8 cellular contexts compared by ENCODE assay signal in the genomic region with DNA sequence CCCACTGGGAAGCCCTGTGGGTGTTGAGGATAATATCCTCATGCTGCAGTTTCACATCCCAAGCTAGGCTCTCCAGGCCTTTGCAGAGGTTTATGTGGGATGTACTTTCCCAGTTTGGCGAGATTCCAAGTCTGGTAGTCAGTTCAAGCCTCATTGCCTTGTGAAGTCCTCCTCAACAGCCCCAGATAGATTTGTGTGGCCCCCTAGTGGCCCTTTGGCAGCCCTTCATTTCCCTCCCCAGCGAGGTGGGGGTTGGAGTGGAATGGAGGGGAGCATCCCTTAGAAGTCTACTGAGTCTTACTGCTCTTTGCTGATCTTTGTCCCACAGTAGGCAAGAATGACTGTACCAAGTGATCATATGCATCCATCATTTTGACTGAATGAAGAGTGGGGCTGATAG.
A peak's percentile ranks its signal among the peaks of the same experiment; 100 is the strongest.
DNase-seq lines count a peak whose midpoint lies in the region; ATAC-seq and TF ChIP-seq lines count a peak whose summit lies in the region.

No MANE protein-coding gene starts in this region.

- H3K9me2 ChIP-seq in MM.1S (replicated peaks; ENCODE audit: insufficient read depth, low read length): no peaks in the 10 kb centered on the region

- DNase-seq in DMS 273 treated with DMSO at 0.1 percent for 48 hours (lab: John Stamatoyannopoulos, UW): peak; percentile 74
- no peak for DNase-seq in MM.1S
- peak; percentile 62 for DNase-seq in astrocyte of the cerebellum (ENCODE audit: low read depth)
- peak; percentile 83 for DNase-seq in islet precursor cell
- no peak for DNase-seq in HPDE6-E6E7 (ENCODE audit: extremely low spot score)
- DNase-seq in stimulated activated CD4-positive, alpha-beta T cell treated with anti-CD3 and anti-CD28 coated beads, Interleukin-4, amount 100 ng/mL, for 24 hours: no peak

- H3K9me3 ChIP-seq in MM.1S (replicated peaks; ENCODE audit: insufficient read depth, low read length): no peaks in the 10 kb centered on the region

- no peak for ATAC-seq in GM18867 (IDR thresholded peaks at IDR 0.05; ENCODE audit: unreplicated experiment)
- ATAC-seq in HG02798 (IDR thresholded peaks at IDR 0.05; ENCODE audit: poor library complexity, unreplicated experiment): no peak

- in situ Hi-C loops in astrocyte of the cerebellum (cut with HindIII; ENCODE audit: low sequenced_read_pairs): no loop called here

- H3K4me2 ChIP-seq in MM.1S (ENCODE audit: low read depth, low read length): no peak overlapping the region

- TF ChIP-seq CTCF in MM.1S (IDR thresholded peaks at IDR 0.05; ENCODE audit: low read length) (peak; percentile 25), astrocyte of the cerebellum (IDR thresholded peaks at IDR 0.05; ENCODE audit: low read depth, low read length, missing control alignments) (peak; percentile 71)

- no peaks in the 10 kb centered on the region for H3K4me1 ChIP-seq in MM.1S (ENCODE audit: low read length)

- H3K27me3 ChIP-seq in MM.1S (replicated peaks; ENCODE audit: insufficient read depth, low read length): no peaks in the 10 kb centered on the region

- H3K9ac ChIP-seq in MM.1S (ENCODE audit: low read length): no peak overlapping the region

- no peaks in the 10 kb centered on the region for H3K36me3 ChIP-seq in MM.1S (replicated peaks; ENCODE audit: insufficient read depth, low read length)

- H4K20me1 ChIP-seq in MM.1S (ENCODE audit: insufficient read depth, low read length): no peaks in the 10 kb centered on the region

- H3K4me3 ChIP-seq in MM.1S (ENCODE audit: low read length): no peak overlapping the region
- H3K4me3 ChIP-seq in astrocyte of the cerebellum (ENCODE audit: low read depth, low read length): no peak overlapping the region

- no peak overlapping the region for H3K27ac ChIP-seq in MM.1S (ENCODE audit: low read length)

- H2AFZ ChIP-seq in MM.1S (ENCODE audit: low read length): no peak overlapping the region

- H3K79me2 ChIP-seq in MM.1S (ENCODE audit: low read length): no peaks in the 10 kb centered on the region

- H3F3A ChIP-seq in MM.1S (ENCODE audit: insufficient read depth, low read length): no peaks in the 10 kb centered on the region

Comparison
In these comparisons a context has a peak if more than half of its experiments do, and no peak if none do; other contexts are left out.
1. DNase-seq: peak in DMS 273 treated with DMSO at 0.1 percent for 48 hours (single experiment), astrocyte of the cerebellum (single experiment) and islet precursor cell (single experiment); none in MM.1S (single experiment), HPDE6-E6E7 (single experiment) and stimulated activated CD4-positive, alpha-beta T cell treated with anti-CD3 and anti-CD28 coated beads, Interleukin-4, amount 100 ng/mL, for 24 hours (single experiment).